In genomic region chr11:94822080-94822479, GRCh38 we compare ENCODE assay signal across 32 cellular contexts.
"Had no signal": no experiment of that assay in that cellular context is flagged by ENCODE, and none has a peak within 500 bp of the region (broad histone marks: within the 10 kb centered on the region; RNA-seq: fewer than 3 reads in every experiment).

No MANE protein-coding gene starts in this region.

- H3K9me3 ChIP-seq: adrenal gland, ascending aorta, breast epithelium, colonic mucosa, gastrocnemius medialis had no signal

- H3K4me3 ChIP-seq: adrenal gland, ascending aorta, breast epithelium, cardiac muscle cell, colonic mucosa, dorsolateral prefrontal cortex, gastrocnemius medialis, heart right ventricle had no signal

- H3K27ac ChIP-seq: adrenal gland, ascending aorta, cardiac muscle cell, colonic mucosa, dorsolateral prefrontal cortex, foreskin keratinocyte, heart right ventricle, WERI-Rb-1 had no signal

- ATAC-seq: activated CD4-positive, CD25-positive, alpha-beta regulatory T cell treated with anti-CD3 and anti-CD28 coated beads, Interleukin-2, amount 50 U/mL, for 24 hours; activated CD8-positive, alpha-beta T cell treated with anti-CD3 and anti-CD28 coated beads for 36 hours; activated naive CD8-positive, alpha-beta T cell treated with anti-CD3 and anti-CD28 coated beads, Interleukin-2, amount 50 U/mL, for 24 hours; activated T-cell treated with anti-CD3 and anti-CD28 coated beads, Interleukin-2, amount 50 U/mL, for 4 hours; activated T-helper 17 cell treated with anti-CD3 and anti-CD28 coated beads, Interleukin-2, amount 50 U/mL, for 72 hours; esophagus mucosa; foreskin keratinocyte; gastrocnemius medialis; T-helper 17 cell had no signal

- H3K27me3 ChIP-seq: adrenal gland, ascending aorta, breast epithelium, colonic mucosa, dorsolateral prefrontal cortex, foreskin keratinocyte, gastrocnemius medialis, heart right ventricle had no signal

- H3K4me1 ChIP-seq: adrenal gland, ascending aorta, breast epithelium, colonic mucosa, foreskin keratinocyte had no signal

- DNase-seq: activated B cell treated with CpG ODN at 0.5 μM for 24 hours; activated CD4-positive, alpha-beta T cell treated with anti-CD3 and anti-CD28 coated beads for 48 hours; activated CD4-positive, alpha-beta T cell treated with anti-CD3 and anti-CD28 coated beads, Interleukin-2, amount 50 U/mL, for 1 hour; activated CD4-positive, alpha-beta T cell treated with anti-CD3 and anti-CD28 coated beads, Interleukin-2, amount 50 U/mL, for 48 hours; activated CD8-positive, alpha-beta memory T cell treated with anti-CD3 and anti-CD28 coated beads for 24 hours; activated CD8-positive, alpha-beta T cell treated with anti-CD3 and anti-CD28 coated beads for 36 hours; activated effector memory CD4-positive, alpha-beta T cell treated with anti-CD3 and anti-CD28 coated beads, Interleukin-2, amount 50 U/mL, for 16 hours; activated naive CD4-positive, alpha-beta T cell treated with anti-CD3 and anti-CD28 coated beads for 36 hours; activated naive CD8-positive, alpha-beta T cell treated with anti-CD3 and anti-CD28 coated beads for 36 hours; activated naive CD8-positive, alpha-beta T cell treated with anti-CD3 and anti-CD28 coated beads, Interleukin-2, amount 50 U/mL, for 24 hours; activated T-cell treated with anti-CD3 and anti-CD28 coated beads, Interleukin-2, amount 50 U/mL, for 4 hours; adrenal gland; amygdala; central memory CD4-positive, alpha-beta T cell; cerebellar nuclear complex; colonic mucosa; dorsolateral prefrontal cortex; effector memory CD4-positive, alpha-beta T cell; endodermal cell; foreskin keratinocyte; gastrocnemius medialis; heart right ventricle; T-helper 1 cell; T-helper 17 cell; T1000; WERI-Rb-1 had no signal

- H3K36me3 ChIP-seq: breast epithelium, cardiac muscle cell, colonic mucosa had no signal
